ENCODE assay signal across 9 cellular contexts in genomic region chr4:2040391-2041233, GRCh38. TPM values are rescaled to one million over a fixed set of nuclear protein-coding genes. Genes with fewer than 3 reads are reported as not detected.
DNase-seq lines count a peak whose midpoint lies in the region; ATAC-seq, FAIRE-seq and TF ChIP-seq lines count a peak whose summit lies in the region.
"Had no signal": no experiment of that assay in that cellular context is flagged by ENCODE, and none has a peak within 500 bp of the region (broad histone marks: within the 10 kb centered on the region; RNA-seq: fewer than 3 reads in every experiment).

No MANE protein-coding gene starts in this region.

- no peak overlapping the region for H3K27ac ChIP-seq in astrocyte (ENCODE audit: low read depth, low read length)
- H3K27ac ChIP-seq in thymus (ENCODE audit: low read depth): no peak overlapping the region

- H3K27ac Mint-ChIP-seq in activated T-cell treated with anti-CD3 and anti-CD28 coated beads, Interleukin-2, amount 50 U/mL, for 72 hours: no peak overlapping the region
- no peak overlapping the region for H3K27ac Mint-ChIP-seq in astrocyte (ENCODE audit: unreplicated experiment)

- no peak overlapping the region for H3K9ac ChIP-seq in astrocyte (ENCODE audit: low read length)

- peak overlapping the region; percentile 41 to 69 for H3K4me3 Mint-ChIP-seq in activated T-cell treated with anti-CD3 and anti-CD28 coated beads, Interleukin-2, amount 50 U/mL, for 72 hours
- H3K4me3 Mint-ChIP-seq in astrocyte (ENCODE audit: unreplicated experiment): peak overlapping the region; percentile 71

- TF ChIP-seq CTCF in astrocyte (IDR thresholded peaks at IDR 0.05; ENCODE audit: insufficient read depth, low read depth, low read length): no peak
- TF ChIP-seq CTCF in kidney epithelial cell (IDR thresholded peaks at IDR 0.05; ENCODE audit: insufficient read depth, low read length, poor library complexity, severe bottlenecking): no peak

- H3K4me2 ChIP-seq in astrocyte (ENCODE audit: low read length): peak overlapping the region; percentile 93

- H3K27me3 Mint-ChIP-seq in activated T-cell treated with anti-CD3 and anti-CD28 coated beads, Interleukin-2, amount 50 U/mL, for 72 hours (ENCODE audit: low read depth): peaks cover 33% of the 10 kb centered on the region
- H3K27me3 Mint-ChIP-seq in astrocyte (ENCODE audit: low read depth, unreplicated experiment): peaks cover 31% of the 10 kb centered on the region

- no peaks in the 10 kb centered on the region for H3K4me1 Mint-ChIP-seq in activated T-cell treated with anti-CD3 and anti-CD28 coated beads, Interleukin-2, amount 50 U/mL, for 72 hours (ENCODE audit: low read depth)
- no peaks in the 10 kb centered on the region for H3K4me1 Mint-ChIP-seq in astrocyte (ENCODE audit: low read depth, unreplicated experiment)

- FAIRE-seq in astrocyte (lab: Jason Lieb, UNC): no peak

- H3K9me3 Mint-ChIP-seq in activated T-cell treated with anti-CD3 and anti-CD28 coated beads, Interleukin-2, amount 50 U/mL, for 72 hours: no peaks in the 10 kb centered on the region
- H3K9me3 Mint-ChIP-seq in astrocyte (ENCODE audit: unreplicated experiment): peaks cover 3% of the 10 kb centered on the region

- H3K4me1 ChIP-seq in astrocyte (ENCODE audit: insufficient read depth, low read length): peaks cover 7% of the 10 kb centered on the region
- H3K4me1 ChIP-seq in thymus (ENCODE audit: control insufficient read depth, insufficient read depth, low read length): peaks cover 5% of the 10 kb centered on the region

- WGBS in thymus: 8% methylated on average over 91 of the region's 91 CpGs

- no peaks in the 10 kb centered on the region for H3K36me3 ChIP-seq in astrocyte (ENCODE audit: insufficient read depth, low read length)
- peaks cover 1% of the 10 kb centered on the region for H3K36me3 ChIP-seq in kidney epithelial cell (ENCODE audit: control insufficient read depth, insufficient read depth, low read length)
- H3K36me3 ChIP-seq in thymus (ENCODE audit: control insufficient read depth, insufficient read depth): no peaks in the 10 kb centered on the region

- H3K9me3 ChIP-seq in astrocyte (ENCODE audit: insufficient read depth, low read depth, low read length) (no peaks in the 10 kb centered on the region), thymus (ENCODE audit: control insufficient read depth) (no peaks in the 10 kb centered on the region)

- H3K27me3 ChIP-seq in astrocyte (ENCODE audit: insufficient read depth, low read length): peaks cover 16% of the 10 kb centered on the region
- peaks cover 18% of the 10 kb centered on the region for H3K27me3 ChIP-seq in kidney epithelial cell (ENCODE audit: control insufficient read depth, insufficient read depth, low read length)
- peaks cover 44% of the 10 kb centered on the region for H3K27me3 ChIP-seq in thymus (ENCODE audit: control insufficient read depth, insufficient read depth)

- no peak for DNase-seq in activated T-cell treated with anti-CD3 and anti-CD28 coated beads, Interleukin-2, amount 50 U/mL, for 72 hours
- no peak for DNase-seq in activated T-cell treated with anti-CD3 and anti-CD28 coated beads, Interleukin-2, amount 50 U/mL, for 48 hours
- DNase-seq in astrocyte (ENCODE audit: low read depth): no peak
- no peak for DNase-seq in kidney epithelial cell (ENCODE audit: low read depth)
- DNase-seq: NCI-H1092 treated with DMSO at 0.1 percent for 48 hours had no signal

- no peak for ATAC-seq in activated T-cell treated with anti-CD3 and anti-CD28 coated beads, Interleukin-2, amount 50 U/mL, for 72 hours (replicated peaks in 1 of 2)
- ATAC-seq in HG03354 (IDR thresholded peaks at IDR 0.05; ENCODE audit: poor library complexity, severe bottlenecking, unreplicated experiment) (no peak), HG03175 (IDR thresholded peaks at IDR 0.05; ENCODE audit: unreplicated experiment) (no peak), GM21367 (IDR thresholded peaks at IDR 0.05; ENCODE audit: unreplicated experiment) (no peak)

- peaks cover 12% of the 10 kb centered on the region for H4K20me1 ChIP-seq in astrocyte (ENCODE audit: insufficient read depth, low read length)

- no peak overlapping the region for H3K4me3 ChIP-seq in astrocyte (ENCODE audit: insufficient read depth, low read depth, low read length)
- peak overlapping the region; percentile 87 for H3K4me3 ChIP-seq in kidney epithelial cell (ENCODE audit: low read depth, low read length)
- peak overlapping the region; percentile 5 for H3K4me3 ChIP-seq in thymus (ENCODE audit: low read length)

- peak overlapping the region; percentile 87 for H2AFZ ChIP-seq in astrocyte (ENCODE audit: low read depth, low read length)

- H3K79me2 ChIP-seq in astrocyte (ENCODE audit: insufficient read depth, low read length): no peaks in the 10 kb centered on the region

- H3K36me3 Mint-ChIP-seq in activated T-cell treated with anti-CD3 and anti-CD28 coated beads, Interleukin-2, amount 50 U/mL, for 72 hours (ENCODE audit: insufficient read depth in 2 of 2): peaks cover 2% of the 10 kb centered on the region in 2 donors
- peaks cover 11% of the 10 kb centered on the region for H3K36me3 Mint-ChIP-seq in astrocyte (ENCODE audit: low read depth, unreplicated experiment)

RNA-seq across cellular contexts. Expression of gene NAT8L, which starts 18.5 kb away (rescaled TPM):
- 1 to 10 TPM in 1 of 2 donors, under 1 TPM in 1; 0.51 to 1.5 TPM for total RNA-seq in activated T-cell treated with anti-CD3 and anti-CD28 coated beads, Interleukin-2, amount 50 U/mL, for 72 hours
- total RNA-seq in astrocyte (1.2 and 1.6 TPM in 2 replicates), kidney epithelial cell (9.0 and 9.4 TPM in 2 replicates)
- polyA plus RNA-seq in thymus: 0.43 TPM

RNA-seq across cellular contexts. Expression of gene NELFA, which starts 31.8 kb away (rescaled TPM):
- total RNA-seq in activated T-cell treated with anti-CD3 and anti-CD28 coated beads, Interleukin-2, amount 50 U/mL, for 72 hours: 10 to 100 TPM; 40.8 to 57.4 TPM
- 22.1 and 24.5 TPM in 2 replicates for total RNA-seq in astrocyte
- total RNA-seq in kidney epithelial cell: 31.2 and 31.9 TPM in 2 replicates
- polyA plus RNA-seq in thymus: 37.2 TPM
